ENCODE assay signal across 9 cellular contexts in the genomic region with DNA sequence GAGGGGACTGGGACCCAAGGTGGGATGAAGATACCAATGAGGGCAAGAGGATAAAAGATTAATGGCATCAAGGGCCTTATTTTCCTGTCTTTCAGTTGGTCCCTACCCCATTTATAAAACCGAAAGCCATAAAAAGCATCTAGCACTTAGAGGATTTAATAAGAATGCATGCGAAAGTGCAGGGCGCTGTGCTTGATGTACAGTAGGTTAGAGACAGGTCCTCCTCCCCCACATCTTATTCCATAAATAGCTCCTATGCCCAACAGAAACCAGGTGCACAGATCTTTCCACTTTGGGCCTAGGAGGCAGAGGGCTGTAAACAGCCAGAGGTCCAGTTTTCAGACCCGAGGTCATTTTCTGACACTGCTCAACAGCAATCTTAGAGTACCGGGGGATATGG. TPM values are rescaled to one million over a fixed set of nuclear protein-coding genes. Genes with fewer than 3 reads are reported as not detected.
DNase-seq lines count a peak whose midpoint lies in the region; ATAC-seq and TF ChIP-seq lines count a peak whose summit lies in the region.
"Had no signal": no experiment of that assay in that cellular context is flagged by ENCODE, and none has a peak within 500 bp of the region (broad histone marks: within the 10 kb centered on the region; RNA-seq: fewer than 3 reads in every experiment).

No MANE protein-coding gene starts in this region.

- DNase-seq in HL-60 (ENCODE audit: low read depth in 1 of 2, low spot score in 1 of 2) (no peak), NCI-H1930 (lab: John Stamatoyannopoulos, UW) (no peak), NCI-H2107 treated with DMSO at 0.1 percent for 48 hours (lab: John Stamatoyannopoulos, UW; ENCODE audit: unreplicated experiment) (no peak)
- DNase-seq in activated naive CD8-positive, alpha-beta T cell treated with anti-CD3 and anti-CD28 coated beads for 36 hours = no peak
- no peak for DNase-seq in stimulated activated naive B cell treated with anti-CD40 and anti-IgM and Interleukin-4, amounts not matched to agents 10 μg/mL and 1 μg/mL and 100 μg/mL, for 72 hours

- peaks cover 12% of the 10 kb centered on the region for H3K36me3 ChIP-seq in iPS-15b (ENCODE audit: control insufficient read depth, insufficient read depth, low read length)

- no peak for ATAC-seq in stimulated activated naive B cell treated with anti-CD40 and anti-IgM and Interleukin-4, amounts not matched to agents 10 μg/mL and 1 μg/mL and 100 μg/mL, for 72 hours (replicated peaks)
- no peak for ATAC-seq in HG03097 (IDR thresholded peaks at IDR 0.05; ENCODE audit: low FRiP score, unreplicated experiment)
- ATAC-seq in HG03108 (IDR thresholded peaks at IDR 0.05; ENCODE audit: unreplicated experiment) = no peak

- H3K27me3 ChIP-seq in HL-60 (ENCODE audit: insufficient read depth, poor library complexity, severe bottlenecking) (no peaks in the 10 kb centered on the region), iPS-15b (ENCODE audit: control insufficient read depth, insufficient read depth, low read length) (no peaks in the 10 kb centered on the region)

- H3K27ac ChIP-seq in HL-60 (replicated peaks) = no peak overlapping the region

- H3K4me3 Mint-ChIP-seq in activated naive CD8-positive, alpha-beta T cell treated with anti-CD3 and anti-CD28 coated beads for 36 hours = peak overlapping the region; percentile 99
- peak overlapping the region; percentile 90 to 99 for H3K4me3 Mint-ChIP-seq in stimulated activated naive B cell treated with anti-CD40 and anti-IgM and Interleukin-4, amounts not matched to agents 10 μg/mL and 1 μg/mL and 100 μg/mL, for 72 hours

- no peaks in the 10 kb centered on the region for H3K9me3 Mint-ChIP-seq in activated naive CD8-positive, alpha-beta T cell treated with anti-CD3 and anti-CD28 coated beads for 36 hours
- no peaks in the 10 kb centered on the region for H3K9me3 Mint-ChIP-seq in stimulated activated naive B cell treated with anti-CD40 and anti-IgM and Interleukin-4, amounts not matched to agents 10 μg/mL and 1 μg/mL and 100 μg/mL, for 72 hours

- no peak for TF ChIP-seq CTCF in HL-60 (IDR thresholded peaks at IDR 0.05; ENCODE audit: insufficient read depth, low read length)

- peaks cover 15% of the 10 kb centered on the region for H3K36me3 Mint-ChIP-seq in activated naive CD8-positive, alpha-beta T cell treated with anti-CD3 and anti-CD28 coated beads for 36 hours
- peaks cover 16 to 26% of the 10 kb centered on the region in 2 donors for H3K36me3 Mint-ChIP-seq in stimulated activated naive B cell treated with anti-CD40 and anti-IgM and Interleukin-4, amounts not matched to agents 10 μg/mL and 1 μg/mL and 100 μg/mL, for 72 hours

- H3K4me3 ChIP-seq in HL-60 (replicated peaks; ENCODE audit: insufficient read depth, low read length) = peak overlapping the region; percentile 97
- peak overlapping the region; percentile 84 for H3K4me3 ChIP-seq in iPS-15b (ENCODE audit: low read depth, low read length)

- no peaks in the 10 kb centered on the region for H3K9me3 ChIP-seq in iPS-15b (ENCODE audit: control insufficient read depth, insufficient read depth, low read length)

- no peaks in the 10 kb centered on the region for H3K27me3 Mint-ChIP-seq in activated naive CD8-positive, alpha-beta T cell treated with anti-CD3 and anti-CD28 coated beads for 36 hours
- H3K27me3 Mint-ChIP-seq in stimulated activated naive B cell treated with anti-CD40 and anti-IgM and Interleukin-4, amounts not matched to agents 10 μg/mL and 1 μg/mL and 100 μg/mL, for 72 hours = no peaks in the 10 kb centered on the region

- peaks cover 27% of the 10 kb centered on the region for H3K4me1 Mint-ChIP-seq in activated naive CD8-positive, alpha-beta T cell treated with anti-CD3 and anti-CD28 coated beads for 36 hours
- H3K4me1 Mint-ChIP-seq in stimulated activated naive B cell treated with anti-CD40 and anti-IgM and Interleukin-4, amounts not matched to agents 10 μg/mL and 1 μg/mL and 100 μg/mL, for 72 hours = peaks cover 35 to 51% of the 10 kb centered on the region in 2 donors

- peaks cover 9% of the 10 kb centered on the region for H3K4me1 ChIP-seq in iPS-15b (ENCODE audit: control insufficient read depth, insufficient read depth, low read length)

- H3K9ac ChIP-seq in iPS-15b (ENCODE audit: low read depth, low read length) = no peak overlapping the region

- peak overlapping the region; percentile 16 for H3K27ac Mint-ChIP-seq in activated naive CD8-positive, alpha-beta T cell treated with anti-CD3 and anti-CD28 coated beads for 36 hours
- H3K27ac Mint-ChIP-seq in stimulated activated naive B cell treated with anti-CD40 and anti-IgM and Interleukin-4, amounts not matched to agents 10 μg/mL and 1 μg/mL and 100 μg/mL, for 72 hours = peak overlapping the region; percentile 25

RNA-seq across cellular contexts. Expression of gene LPCAT4, which starts 1.2 kb away (rescaled TPM):
- 10 to 100 TPM; 49.8 to 49.9 TPM for total RNA-seq in activated naive CD8-positive, alpha-beta T cell treated with anti-CD3 and anti-CD28 coated beads for 36 hours

RNA-seq across cellular contexts. Expression of gene NUTM1, which starts 22.7 kb away (rescaled TPM):
- not detected for total RNA-seq in activated naive CD8-positive, alpha-beta T cell treated with anti-CD3 and anti-CD28 coated beads for 36 hours
- total RNA-seq: glomerular endothelial cell had no signal

RNA-seq across cellular contexts. Expression of gene NOP10, which starts 22.9 kb away (rescaled TPM):
- total RNA-seq in activated naive CD8-positive, alpha-beta T cell treated with anti-CD3 and anti-CD28 coated beads for 36 hours = 100 to 1,000 TPM; 285 to 303 TPM

RNA-seq across cellular contexts. Expression of gene SLC12A6, which starts 28.3 kb away (rescaled TPM):
- total RNA-seq in activated naive CD8-positive, alpha-beta T cell treated with anti-CD3 and anti-CD28 coated beads for 36 hours = 10 to 100 TPM; 19.2 to 20.1 TPM
